In genomic region chr6:41306187-41306854, GRCh38 we compare ENCODE assay signal across 8 cellular contexts. TPM values are rescaled to one million over a fixed set of nuclear protein-coding genes. Genes with fewer than 3 reads are reported as not detected.
DNase-seq lines count a peak whose midpoint lies in the region; ATAC-seq, FAIRE-seq and TF ChIP-seq lines count a peak whose summit lies in the region.

No MANE protein-coding gene starts in this region.

- WGBS in small intestine, 3 donors = 13 to 26% (median 16%) methylated on average over 13 of the region's 13 CpGs

- TF ChIP-seq POLR2A in H54 (IDR thresholded peaks at IDR 0.05; ENCODE audit: low read depth, low read length) = no peak

- no peak overlapping the region for H3K4me3 Mint-ChIP-seq in activated CD4-positive, alpha-beta memory T cell treated with anti-CD3 and anti-CD28 coated beads, Interleukin-2, amount 10 ng/mL, durations not matched to agents 7 days and 5 days

- no peak for FAIRE-seq in small intestine (lab: Jason Lieb, UNC)
- no peak for FAIRE-seq in H54 (lab: Jason Lieb, UNC)

- H3K27ac Mint-ChIP-seq in activated CD4-positive, alpha-beta memory T cell treated with anti-CD3 and anti-CD28 coated beads, Interleukin-2, amount 10 ng/mL, durations not matched to agents 7 days and 5 days = no peak overlapping the region

- H3K9me3 Mint-ChIP-seq in activated CD4-positive, alpha-beta memory T cell treated with anti-CD3 and anti-CD28 coated beads, Interleukin-2, amount 10 ng/mL, durations not matched to agents 7 days and 5 days = peaks cover 3% of the 10 kb centered on the region

- no peaks in the 10 kb centered on the region for H3K27me3 ChIP-seq in small intestine (ENCODE audit: control insufficient read depth in 2 of 2, insufficient read depth in 2 of 2, low read length in 2 of 2)

- H3K4me3 ChIP-seq in small intestine (ENCODE audit: low read depth in 1 of 2, low read length in 2 of 2) = no peak overlapping the region

- H3K27ac ChIP-seq in small intestine (ENCODE audit: low read depth in 1 of 2, low read length in 1 of 2) = no peak overlapping the region

- no peak for ATAC-seq in GM18520 (IDR thresholded peaks at IDR 0.05; ENCODE audit: unreplicated experiment)

- peaks cover 3% of the 10 kb centered on the region for H3K4me1 Mint-ChIP-seq in activated CD4-positive, alpha-beta memory T cell treated with anti-CD3 and anti-CD28 coated beads, Interleukin-2, amount 10 ng/mL, durations not matched to agents 7 days and 5 days

- H3K9me3 ChIP-seq in small intestine (ENCODE audit: control insufficient read depth, low read depth) = no peaks in the 10 kb centered on the region

- peaks cover under 1% of the 10 kb centered on the region for H3K36me3 Mint-ChIP-seq in activated CD4-positive, alpha-beta memory T cell treated with anti-CD3 and anti-CD28 coated beads, Interleukin-2, amount 10 ng/mL, durations not matched to agents 7 days and 5 days (ENCODE audit: low read depth)

- no peaks in the 10 kb centered on the region for H3K36me3 ChIP-seq in small intestine (ENCODE audit: control insufficient read depth in 2 of 2, insufficient read depth in 2 of 2, low read length in 2 of 2)

- CTCF ChIA-PET in activated CD4-positive, alpha-beta memory T cell treated with anti-CD3 and anti-CD28 coated beads, Interleukin-2, amount 10 ng/mL, durations not matched to agents 7 days and 5 days (lab: Charles Lee) = interaction anchor here (0.7 to 3.1 kb wide), 20 partner anchors 8 to 377 kb away, joined by 3 to 58 read pairs (median 4); partner anchors contain the start of genes NFYA and TREML2

- DNase-seq in COLO668 (lab: John Stamatoyannopoulos, UW; ENCODE audit: unreplicated experiment) (peak; percentile 41), H4 (ENCODE audit: low spot score) (peak; percentile 58), NCI-H510A (lab: John Stamatoyannopoulos, UW) (peak; percentile 61), germinal center (ENCODE audit: low spot score) (peak; percentile 62), small intestine (peak; percentile 65), H54 (ENCODE audit: insufficient read length, low spot score) (no peak)
- peak; percentile 40 for DNase-seq in activated CD4-positive, alpha-beta memory T cell treated with anti-CD3 and anti-CD28 coated beads, Interleukin-2, amount 10 ng/mL, durations not matched to agents 7 days and 5 days

- POLR2A ChIA-PET in activated CD4-positive, alpha-beta memory T cell treated with anti-CD3 and anti-CD28 coated beads, Interleukin-2, amount 10 ng/mL, durations not matched to agents 7 days and 5 days (lab: Charles Lee) = interaction anchor here (1.0 kb wide), 1 partner anchor 214 kb away, joined by 3 read pairs; no protein-coding TSS in a partner anchor

- no peaks in the 10 kb centered on the region for H3K4me1 ChIP-seq in small intestine (ENCODE audit: control insufficient read depth in 2 of 2, insufficient read depth in 1 of 2, low read depth in 1 of 2, low read length in 1 of 2)

- peaks cover 53% of the 10 kb centered on the region for H3K27me3 Mint-ChIP-seq in activated CD4-positive, alpha-beta memory T cell treated with anti-CD3 and anti-CD28 coated beads, Interleukin-2, amount 10 ng/mL, durations not matched to agents 7 days and 5 days

RNA-seq across cellular contexts. Expression of gene TREM1, which starts 19.8 kb away (rescaled TPM):
- total RNA-seq in H4 (2014; rRNA removed; shearing (Covaris generic)) = 0.52 TPM in 1 of 2 replicates, not detected in the other
- not detected for total RNA-seq in activated CD4-positive, alpha-beta memory T cell treated with anti-CD3 and anti-CD28 coated beads, Interleukin-2, amount 10 ng/mL, durations not matched to agents 7 days and 5 days
- polyA plus RNA-seq in small intestine = 1 to 10 TPM in 2 of 3 donors, not detected in 1; 1.1 to 1.8 TPM

RNA-seq across cellular contexts. Expression of gene NCR2, which starts 29.1 kb away (rescaled TPM):
- total RNA-seq in H4 (2014; rRNA removed; shearing (Covaris generic)) = not detected in 2 replicates
- not detected for total RNA-seq in activated CD4-positive, alpha-beta memory T cell treated with anti-CD3 and anti-CD28 coated beads, Interleukin-2, amount 10 ng/mL, durations not matched to agents 7 days and 5 days
- not detected for polyA plus RNA-seq in small intestine
